In genomic region chr16:73713817-73714495, GRCh38 we compare ENCODE assay signal across 9 cellular contexts.
A peak's percentile ranks its signal among the peaks of the same experiment; 100 is the strongest.
DNase-seq lines count a peak whose midpoint lies in the region; ATAC-seq, FAIRE-seq and TF ChIP-seq lines count a peak whose summit lies in the region.
"Had no signal": no experiment of that assay in that cellular context is flagged by ENCODE, and none has a peak within 500 bp of the region (broad histone marks: within the 10 kb centered on the region; RNA-seq: fewer than 3 reads in every experiment).

No MANE protein-coding gene starts in this region.

- FAIRE-seq in A549 (lab: Jason Lieb, UNC) (no peak), keratinocyte (lab: Jason Lieb, UNC) (no peak)
- FAIRE-seq: endothelial cell of umbilical vein had no signal

- H3K4me2 ChIP-seq in A549 (no peak overlapping the region), GM23248 (ENCODE audit: unreplicated experiment) (no peak overlapping the region), keratinocyte (ENCODE audit: control insufficient read depth, extremely low read depth, insufficient read depth, low read depth, low read length) (no peak overlapping the region)

- H3K9me2 ChIP-seq in GM23248 (ENCODE audit: insufficient read depth): no peaks in the 10 kb centered on the region

- no peaks in the 10 kb centered on the region for H3K4me1 ChIP-seq in A549
- H3K4me1 ChIP-seq in GM23248 (ENCODE audit: insufficient read depth): no peaks in the 10 kb centered on the region
- no peaks in the 10 kb centered on the region for H3K4me1 ChIP-seq in SJCRH30
- H3K4me1 ChIP-seq in keratinocyte (ENCODE audit: control insufficient read depth, extremely low read depth, insufficient read depth, low read length): no peaks in the 10 kb centered on the region

- POLR2A ChIA-PET in A549 (lab: Yijun Ruan, JAX): no interaction called here

- H3F3A ChIP-seq in GM23248 (ENCODE audit: insufficient read depth): no peaks in the 10 kb centered on the region

- ATAC-seq in A549 (peak in 1 of 2 experiments; percentile 68; a peak in 2 of 6 replicates), HG03571 (IDR thresholded peaks at IDR 0.05; ENCODE audit: unreplicated experiment) (no peak), HG02678 (IDR thresholded peaks at IDR 0.05; ENCODE audit: unreplicated experiment) (no peak), HG02852 (IDR thresholded peaks at IDR 0.05; ENCODE audit: unreplicated experiment) (no peak)

- TF ChIP-seq CTCF in A549 (IDR thresholded peaks at IDR 0.05): peak; percentile 39
- peak; percentile 67 to 70 (median 67) for TF ChIP-seq CTCF in keratinocyte (optimal IDR thresholded peaks at IDR 0.05 in 1 of 3, IDR thresholded peaks at IDR 0.05 in 1 of 3, conservative IDR thresholded peaks at IDR 0.05 in 1 of 3; ENCODE audit: extremely low read depth in 1 of 3, insufficient read depth in 2 of 3, low read length in 3 of 3)

- H2AFZ ChIP-seq in GM23248 (no peak overlapping the region; the same call in 1 of the 2 replicates), keratinocyte (ENCODE audit: control insufficient read depth, low read length) (no peak overlapping the region)

- DNase-seq in A549 (ENCODE audit: low read depth in 1 of 2, low spot score in 1 of 2) (peak; percentile 9 to 29), GM23248 (peak; percentile 32), SJCRH30 (peak; percentile 6 to 29), keratinocyte (ENCODE audit: low read depth, low spot score) (no peak), NOMO-1 (lab: John Stamatoyannopoulos, UW; ENCODE audit: unreplicated experiment in 2 of 2) (no peak)

- no peak for TF ChIP-seq EP300 in A549 (IDR thresholded peaks at IDR 0.05)

- no peak overlapping the region for H3K27ac ChIP-seq in A549
- H3K27ac ChIP-seq in GM23248: no peak overlapping the region
- H3K27ac ChIP-seq in SJCRH30: no peak overlapping the region
- no peak overlapping the region for H3K27ac ChIP-seq in keratinocyte (ENCODE audit: control insufficient read depth, insufficient read depth, low read length)

- H4K20me1 ChIP-seq in GM23248 (ENCODE audit: insufficient read depth) (no peaks in the 10 kb centered on the region), keratinocyte (ENCODE audit: control insufficient read depth, extremely low read depth, insufficient read depth, low read length) (no peaks in the 10 kb centered on the region)

- H3K9me3 ChIP-seq in A549: no peaks in the 10 kb centered on the region
- no peaks in the 10 kb centered on the region for H3K9me3 ChIP-seq in GM23248 (ENCODE audit: low read depth)
- H3K9me3 ChIP-seq in SJCRH30 (replicated peaks): no peaks in the 10 kb centered on the region
- no peaks in the 10 kb centered on the region for H3K9me3 ChIP-seq in keratinocyte (ENCODE audit: control insufficient read depth, low read depth, low read length)

- no peak for TF ChIP-seq POLR2A in A549 (IDR thresholded peaks at IDR 0.05; ENCODE audit: low read length)

- H3K9ac ChIP-seq in GM23248: no peak overlapping the region
- no peak overlapping the region for H3K9ac ChIP-seq in keratinocyte (ENCODE audit: control insufficient read depth, extremely low read depth, insufficient read depth, low read length)

- in situ Hi-C loops in GM23248 (cut with MboI): no loop called here

- WGBS in A549 (ENCODE audit: missing lambda C conversion rate): 55% methylated on average over 10 of the region's 10 CpGs
- WGBS in GM23248 (ENCODE audit: low coverage in 1 of 2, low lambda C conversion rate in 2 of 2, missing lambda C conversion rate in 2 of 2), 2 experiments: 40 to 43% methylated on average over 10 of the region's 10 CpGs

- dilution Hi-C loops in keratinocyte (cut with MboI; ENCODE audit: extremely low pct_ligation_motif_present, low sequenced_read_pairs): no loop called here

- TF ChIP-seq RAD21 in A549 (conservative IDR thresholded peaks at IDR 0.05 in 1 of 2, IDR thresholded peaks at IDR 0.05 in 1 of 2): peak in 1 of 2 experiments; percentile 37; a peak in 3 of 5 replicates

- H3K9me1 ChIP-seq in keratinocyte (ENCODE audit: control insufficient read depth, extremely low read depth, insufficient read depth, low read length): no peaks in the 10 kb centered on the region

- H3K36me3 ChIP-seq in GM23248 (ENCODE audit: low read depth): no peaks in the 10 kb centered on the region
- no peaks in the 10 kb centered on the region for H3K36me3 ChIP-seq in SJCRH30
- H3K36me3 ChIP-seq in keratinocyte (ENCODE audit: control insufficient read depth in 2 of 2, extremely low read depth in 1 of 2, insufficient read depth in 2 of 2, low read length in 2 of 2): no peaks in the 10 kb centered on the region

- H3K4me3 ChIP-seq in A549 (no peak overlapping the region), GM23248 (no peak overlapping the region), SJCRH30 (no peak overlapping the region), keratinocyte (ENCODE audit: control insufficient read depth in 2 of 3, extremely low read depth in 1 of 3, insufficient read depth in 2 of 3, low read depth in 1 of 3, low read length in 3 of 3) (no peak overlapping the region)

- H3K79me2 ChIP-seq in GM23248 (ENCODE audit: insufficient read depth) (no peaks in the 10 kb centered on the region), keratinocyte (ENCODE audit: control insufficient read depth, insufficient read depth, low read length) (no peaks in the 10 kb centered on the region)

- no peaks in the 10 kb centered on the region for H3K27me3 ChIP-seq in GM23248 (replicated peaks; ENCODE audit: insufficient read depth)
- no peaks in the 10 kb centered on the region for H3K27me3 ChIP-seq in SJCRH30
- H3K27me3 ChIP-seq in keratinocyte (ENCODE audit: control insufficient read depth, extremely low read depth, insufficient read depth, low read length): no peaks in the 10 kb centered on the region

- CTCF ChIA-PET in A549 (lab: Yijun Ruan, JAX): interaction anchor here (0.8 to 2.3 kb wide), 5 partner anchors 8 to 564 kb away, joined by 3 to 7 read pairs (median 3); no protein-coding TSS in a partner anchor

TF ChIP-seq in A549, 52 proteins besides CTCF, POLR2A, EP300 and RAD21:
- TF ChIP-seq JUNB (IDR thresholded peaks at IDR 0.05): no peak
- TF ChIP-seq ZSCAN20 (CRISPR knock-in tag; IDR thresholded peaks at IDR 0.05): no peak
- no peak for TF ChIP-seq POLR2AphosphoS2 (conservative IDR thresholded peaks at IDR 0.05; ENCODE audit: low read length)
- peak; percentile 34; the same call in 2 of the 3 replicates for TF ChIP-seq SMC3 (IDR thresholded peaks at IDR 0.05)
- no peak for TF ChIP-seq HES2 (IDR thresholded peaks at IDR 0.05)
- TF ChIP-seq USF2 (IDR thresholded peaks at IDR 0.05): no peak
- TF ChIP-seq HOXA7 (CRISPR knock-in tag; IDR thresholded peaks at IDR 0.05): no peak
- TF ChIP-seq MYC (IDR thresholded peaks at IDR 0.05; ENCODE audit: borderline replicate concordance, low read length): no peak

Comparison
In these comparisons a context has a peak if more than half of its experiments do, and no peak if none do; other contexts are left out.
1. DNase-seq: peak in A549 (2 of 2), GM23248 (single experiment) and SJCRH30 (2 of 2); none in keratinocyte (single experiment) and NOMO-1 (0 of 2).